27 cellular contexts compared by ENCODE assay signal in the genomic region with DNA sequence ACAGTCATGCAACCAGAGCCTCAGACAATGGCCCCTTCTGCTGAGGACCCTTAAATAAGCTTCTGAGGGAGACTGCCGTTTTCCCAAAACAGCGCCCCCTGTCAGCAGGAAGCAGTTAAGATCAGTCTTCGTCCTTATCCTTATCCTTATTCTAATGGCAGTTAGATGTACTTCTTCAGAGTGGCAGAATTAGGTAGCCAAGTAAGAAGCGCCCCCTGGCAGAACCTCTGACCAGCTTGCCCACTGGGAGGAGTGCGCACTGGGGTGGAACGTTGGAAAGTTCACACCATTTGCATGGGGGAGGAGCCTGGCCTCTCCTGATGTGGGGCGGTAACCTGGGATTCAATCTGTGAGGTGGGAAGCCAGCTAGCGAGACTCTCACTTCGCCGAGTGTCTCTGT.
A peak's percentile ranks its signal among the peaks of the same experiment; 100 is the strongest.
DNase-seq lines count a peak whose midpoint lies in the region; TF ChIP-seq lines count a peak whose summit lies in the region.
"Had no signal": no experiment of that assay in that cellular context is flagged by ENCODE, and none has a peak within 500 bp of the region (broad histone marks: within the 10 kb centered on the region; RNA-seq: fewer than 3 reads in every experiment).

No MANE protein-coding gene starts in this region.

- H3K4me1 Mint-ChIP-seq in endodermal cell (peaks cover 9% of the 10 kb centered on the region), progenitor cell of endocrine pancreas (ENCODE audit: low read depth) (no peaks in the 10 kb centered on the region)
- H3K4me1 Mint-ChIP-seq: activated B cell treated with CpG ODN at 0.5 μM for 24 hours; naive thymus-derived CD8-positive, alpha-beta T cell; T-helper 17 cell had no signal

- no peaks in the 10 kb centered on the region for H3K27me3 ChIP-seq in OCI-LY1 (ENCODE audit: insufficient read depth, low read length)
- no peaks in the 10 kb centered on the region for H3K27me3 ChIP-seq in endodermal cell (ENCODE audit: control insufficient read depth, insufficient read depth, low read length, poor library complexity, severe bottlenecking)
- H3K27me3 ChIP-seq in esophagus squamous epithelium, result no peaks in the 10 kb centered on the region
- H3K27me3 ChIP-seq: esophagus muscularis mucosa, SJCRH30 had no signal

- H3K4me3 Mint-ChIP-seq in endodermal cell (no peak overlapping the region), progenitor cell of endocrine pancreas (ENCODE audit: low read depth) (no peak overlapping the region)
- H3K4me3 Mint-ChIP-seq: activated B cell treated with CpG ODN at 0.5 μM for 24 hours; activated CD4-positive, alpha-beta memory T cell treated with anti-CD3 and anti-CD28 coated beads, Interleukin-2, amount 10 ng/mL, durations not matched to agents 7 days and 5 days; CD4-positive, alpha-beta T cell; naive thymus-derived CD8-positive, alpha-beta T cell; stimulated activated effector memory CD8-positive, alpha-beta T cell treated with anti-CD3 and anti-CD28 coated beads, Interleukin-12 subunit alpha, Interleukin-12 subunit beta, amount 100 ng/mL, for 72 hours; T-helper 17 cell had no signal

- H3K9me3 ChIP-seq in OCI-LY1 (ENCODE audit: low read length), result no peaks in the 10 kb centered on the region
- H3K9me3 ChIP-seq in endodermal cell (ENCODE audit: control insufficient read depth, low read length), result no peaks in the 10 kb centered on the region
- H3K9me3 ChIP-seq in esophagus squamous epithelium, result no peaks in the 10 kb centered on the region
- H3K9me3 ChIP-seq: esophagus muscularis mucosa, SJCRH30, thoracic aorta had no signal

- no peak overlapping the region for H3K4me3 ChIP-seq in GM12865 (ENCODE audit: low read depth, low read length)
- H3K4me3 ChIP-seq in OCI-LY1 (ENCODE audit: low read depth, low read length, poor library complexity, severe bottlenecking), result no peak overlapping the region
- no peak overlapping the region for H3K4me3 ChIP-seq in endodermal cell (ENCODE audit: low read length)
- no peak overlapping the region for H3K4me3 ChIP-seq in esophagus squamous epithelium
- H3K4me3 ChIP-seq: esophagus muscularis mucosa, SJCRH30, thoracic aorta had no signal

- H3K27me3 Mint-ChIP-seq in endodermal cell (ENCODE audit: insufficient read depth) (peaks cover 1% of the 10 kb centered on the region), progenitor cell of endocrine pancreas (no peaks in the 10 kb centered on the region)

- DNase-seq in GM12865 (ENCODE audit: low read depth) (no peak), endodermal cell (peak; percentile 83), progenitor cell of endocrine pancreas (ENCODE audit: low spot score, unreplicated experiment) (no peak), esophagus squamous epithelium (lab: John Stamatoyannopoulos, UW) (no peak), LoVo (ENCODE audit: low spot score) (no peak), DMS153 treated with DMSO at 0.1 percent for 48 hours (lab: John Stamatoyannopoulos, UW; ENCODE audit: unreplicated experiment) (no peak)
- no peak for DNase-seq in activated effector memory CD4-positive, alpha-beta T cell treated with Interleukin-2 at 50 U/mL for 16 hours
- DNase-seq: activated B cell treated with CpG ODN at 0.5 μM for 24 hours; activated CD4-positive, alpha-beta memory T cell treated with anti-CD3 and anti-CD28 coated beads, Interleukin-2, amount 10 ng/mL, durations not matched to agents 7 days and 5 days; activated naive CD4-positive, alpha-beta T cell; activated T-cell treated with anti-CD3 and anti-CD28 coated beads for 4 hours; amygdala; CD4-positive, alpha-beta T cell; central memory CD4-positive, alpha-beta T cell; DMS53; KBM-7; left colon; naive thymus-derived CD8-positive, alpha-beta T cell; NCI-H1930; NCI-H226; NCI-H82; T-helper 17 cell had no signal

- H3K27ac Mint-ChIP-seq in endodermal cell (no peak overlapping the region), progenitor cell of endocrine pancreas (no peak overlapping the region)
- H3K27ac Mint-ChIP-seq: activated B cell treated with CpG ODN at 0.5 μM for 24 hours; activated CD4-positive, alpha-beta memory T cell treated with anti-CD3 and anti-CD28 coated beads, Interleukin-2, amount 10 ng/mL, durations not matched to agents 7 days and 5 days; CD4-positive, alpha-beta T cell; naive thymus-derived CD8-positive, alpha-beta T cell; stimulated activated effector memory CD8-positive, alpha-beta T cell treated with anti-CD3 and anti-CD28 coated beads, Interleukin-12 subunit alpha, Interleukin-12 subunit beta, amount 100 ng/mL, for 72 hours; T-helper 17 cell had no signal

- no peaks in the 10 kb centered on the region for H3K9me2 ChIP-seq in OCI-LY1 (ENCODE audit: low read depth, low read length)

- 76% methylated on average over 8 to 10 of the region's 10 CpGs for WGBS in endodermal cell (ENCODE audit: insufficient coverage in 1 of 2, insufficient read length in 1 of 2), 2 experiments
- 45 to 70% methylated on average over 7 to 10 of the region's 10 CpGs for WGBS in esophagus squamous epithelium, 2 donors

- H4K20me1 ChIP-seq in OCI-LY1 (ENCODE audit: insufficient read depth, low read length), result no peaks in the 10 kb centered on the region

- H3K4me1 ChIP-seq in OCI-LY1 (ENCODE audit: insufficient read depth, low read length, severe bottlenecking) (no peaks in the 10 kb centered on the region), endodermal cell (ENCODE audit: control insufficient read depth, insufficient read depth, low read length) (no peaks in the 10 kb centered on the region), esophagus squamous epithelium (no peaks in the 10 kb centered on the region)
- H3K4me1 ChIP-seq: esophagus muscularis mucosa, SJCRH30 had no signal

- H3K36me3 Mint-ChIP-seq in endodermal cell (ENCODE audit: low read depth) (no peaks in the 10 kb centered on the region), progenitor cell of endocrine pancreas (ENCODE audit: insufficient read depth) (no peaks in the 10 kb centered on the region)
- H3K36me3 Mint-ChIP-seq: naive thymus-derived CD8-positive, alpha-beta T cell; stimulated activated effector memory CD8-positive, alpha-beta T cell treated with anti-CD3 and anti-CD28 coated beads, Interleukin-12 subunit alpha, Interleukin-12 subunit beta, amount 100 ng/mL, for 72 hours had no signal

- intact Hi-C loops in esophagus squamous epithelium (cut with DNase I), result no loop called here

- TF ChIP-seq CTCF in GM12865 (IDR thresholded peaks at IDR 0.05; ENCODE audit: insufficient read depth, low read depth, low read length, missing control alignments) (peak; percentile 2), OCI-LY1 (IDR thresholded peaks at IDR 0.05; ENCODE audit: low read length) (0 out of 2 replicates have a peak, but pooled peaks have one; percentile 16), endodermal cell (conservative IDR thresholded peaks at IDR 0.05) (peak; percentile 73), progenitor cell of endocrine pancreas (IDR thresholded peaks at IDR 0.05; ENCODE audit: unreplicated experiment) (peak; percentile 7), esophagus squamous epithelium (IDR thresholded peaks at IDR 0.05) (no peak)

- TF ChIP-seq POLR2A in esophagus squamous epithelium (IDR thresholded peaks at IDR 0.05), result no peak

- no peak overlapping the region for H3K4me2 ChIP-seq in OCI-LY1 (ENCODE audit: low read length)

- H3K9me3 Mint-ChIP-seq in endodermal cell, result no peaks in the 10 kb centered on the region
- no peaks in the 10 kb centered on the region for H3K9me3 Mint-ChIP-seq in progenitor cell of endocrine pancreas (ENCODE audit: low read depth)
- H3K9me3 Mint-ChIP-seq: activated CD4-positive, alpha-beta memory T cell treated with anti-CD3 and anti-CD28 coated beads, Interleukin-2, amount 10 ng/mL, durations not matched to agents 7 days and 5 days; stimulated activated effector memory CD8-positive, alpha-beta T cell treated with anti-CD3 and anti-CD28 coated beads, Interleukin-12 subunit alpha, Interleukin-12 subunit beta, amount 100 ng/mL, for 72 hours had no signal

- no peak overlapping the region for H3K9ac ChIP-seq in OCI-LY1 (ENCODE audit: low read length)
- no peak overlapping the region for H3K9ac ChIP-seq in endodermal cell (ENCODE audit: extremely low read depth, low read length, poor library complexity, severe bottlenecking)

- H3F3A ChIP-seq in OCI-LY1 (ENCODE audit: insufficient read depth, low read length), result no peaks in the 10 kb centered on the region

- no peaks in the 10 kb centered on the region for H3K79me2 ChIP-seq in OCI-LY1 (ENCODE audit: insufficient read depth, low read length)

- H3K27ac ChIP-seq in OCI-LY1 (ENCODE audit: low read depth, low read length, poor library complexity, severe bottlenecking) (no peak overlapping the region), endodermal cell (ENCODE audit: low read depth, low read length) (no peak overlapping the region), esophagus squamous epithelium (no peak overlapping the region)
- H3K27ac ChIP-seq: esophagus muscularis mucosa, SJCRH30, thoracic aorta had no signal

- H3K36me3 ChIP-seq in OCI-LY1 (ENCODE audit: insufficient read depth, low read length) (no peaks in the 10 kb centered on the region), endodermal cell (ENCODE audit: control insufficient read depth, insufficient read depth, low read length) (no peaks in the 10 kb centered on the region), esophagus squamous epithelium (no peaks in the 10 kb centered on the region)
- H3K36me3 ChIP-seq: esophagus muscularis mucosa, SJCRH30, thoracic aorta had no signal

- H2AFZ ChIP-seq in OCI-LY1 (ENCODE audit: low read length), result no peak overlapping the region

Comparison
In these comparisons a context has a peak if more than half of its experiments do, and no peak if none do; other contexts are left out.
1. CTCF ChIP-seq: peak in GM12865 (single experiment), OCI-LY1 (single experiment), endodermal cell (single experiment) and progenitor cell of endocrine pancreas (single experiment); none in esophagus squamous epithelium (0 of 6).